In the genomic region with DNA sequence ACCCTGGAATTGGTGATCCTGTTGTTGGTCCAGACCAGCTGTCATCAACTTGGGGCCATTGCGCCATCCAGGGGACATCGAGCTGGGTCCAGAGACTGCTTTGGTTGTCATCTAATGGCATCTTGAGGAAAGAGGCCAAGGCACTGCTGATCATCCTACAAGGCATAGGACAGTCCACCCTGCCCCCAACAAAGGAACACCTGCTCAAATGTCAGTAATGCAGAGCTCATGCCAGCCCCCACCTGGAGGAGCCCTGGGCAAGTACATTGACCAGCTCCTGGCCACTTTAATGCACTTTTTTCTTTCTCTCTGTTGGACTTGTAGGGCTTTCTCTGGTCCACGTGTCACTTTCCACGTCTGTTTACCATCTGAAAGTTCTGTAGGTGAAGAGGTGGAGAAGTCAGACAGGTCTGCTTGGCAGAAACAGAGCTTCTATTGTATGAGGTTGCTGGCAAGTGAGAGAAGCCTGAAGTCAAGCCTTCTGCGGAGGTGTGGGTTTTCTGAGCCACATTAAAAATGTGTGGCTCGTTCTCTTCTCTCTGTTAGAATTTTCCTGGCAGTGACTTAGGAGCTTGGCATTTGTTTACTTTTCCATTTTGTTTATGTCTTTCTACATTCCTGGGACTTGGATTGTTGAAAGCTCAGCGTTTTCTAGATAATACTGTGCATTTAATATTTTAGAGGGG, we compare ENCODE assay signal across 12 cellular contexts.
DNase-seq lines count a peak whose midpoint lies in the region; ATAC-seq and TF ChIP-seq lines count a peak whose summit lies in the region.
"Had no signal": no experiment of that assay in that cellular context is flagged by ENCODE, and none has a peak within 500 bp of the region (broad histone marks: within the 10 kb centered on the region; RNA-seq: fewer than 3 reads in every experiment).

No MANE protein-coding gene starts in this region.

- H3K4me3 ChIP-seq in LNCaP clone FGC (ENCODE audit: low read depth, low read length) (0 out of 2 replicates have a peak overlapping the region, but pooled peaks have one; percentile 10), astrocyte of the spinal cord (ENCODE audit: low read depth, low read length) (no peak overlapping the region), testis (no peak overlapping the region)

- ATAC-seq in left lobe of liver: peak; percentile 15
- ATAC-seq in GM21390 (IDR thresholded peaks at IDR 0.05; ENCODE audit: unreplicated experiment): no peak
- ATAC-seq in HG02970 (IDR thresholded peaks at IDR 0.05; ENCODE audit: low FRiP score, unreplicated experiment): no peak
- ATAC-seq in GM18909 (IDR thresholded peaks at IDR 0.05; ENCODE audit: poor library complexity, unreplicated experiment): no peak

- no peak for TF ChIP-seq CTCF in LNCaP clone FGC (IDR thresholded peaks at IDR 0.05; ENCODE audit: control insufficient read depth, extremely low read depth, insufficient read depth)
- no peak for TF ChIP-seq CTCF in astrocyte of the spinal cord (IDR thresholded peaks at IDR 0.05; ENCODE audit: low read depth, low read length)
- TF ChIP-seq CTCF in testis (IDR thresholded peaks at IDR 0.05): no peak

- in situ Hi-C loops in astrocyte of the spinal cord (cut with HindIII; ENCODE audit: low sequenced_read_pairs): no loop called here

- H3K27me3 ChIP-seq in testis: no peaks in the 10 kb centered on the region

- H3K27ac ChIP-seq in testis: no peak overlapping the region

- no peak for TF ChIP-seq POLR2A in testis (IDR thresholded peaks at IDR 0.05)

- DNase-seq in LNCaP clone FGC (ENCODE audit: low read depth): peak; percentile 52
- DNase-seq in astrocyte of the spinal cord (ENCODE audit: low read depth, low spot score): peak; percentile 75
- DNase-seq in left lobe of liver (ENCODE audit: low spot score): no peak
- DNase-seq in testis: peak; percentile 30
- DNase-seq: activated CD8-positive, alpha-beta memory T cell treated with anti-CD3 and anti-CD28 coated beads, Interleukin-2, amount 50 U/mL, for 4 hours; cortex of kidney; NCI-H1436; stimulated activated CD4-positive, alpha-beta T cell treated with anti-CD3 and anti-CD28 coated beads, Interleukin-12 subunit alpha, Interleukin-12 subunit beta, amount 100 ng/mL, for 4 hours; SW 1271 had no signal

- H3K9me3 ChIP-seq in testis: no peaks in the 10 kb centered on the region

- intact Hi-C loops in testis (cut with DNase I; ENCODE audit: low total_unique reads): no loop called here

- peaks cover 5% of the 10 kb centered on the region for H3K4me1 ChIP-seq in testis

- H3K36me3 ChIP-seq in testis (ENCODE audit: low read depth, missing control alignments): no peaks in the 10 kb centered on the region

- 45 to 60% methylated on average over 5 to 7 of the region's 7 CpGs for WGBS in testis, 2 donors
